ENCODE assay signal across 5 cellular contexts in the genomic region with DNA sequence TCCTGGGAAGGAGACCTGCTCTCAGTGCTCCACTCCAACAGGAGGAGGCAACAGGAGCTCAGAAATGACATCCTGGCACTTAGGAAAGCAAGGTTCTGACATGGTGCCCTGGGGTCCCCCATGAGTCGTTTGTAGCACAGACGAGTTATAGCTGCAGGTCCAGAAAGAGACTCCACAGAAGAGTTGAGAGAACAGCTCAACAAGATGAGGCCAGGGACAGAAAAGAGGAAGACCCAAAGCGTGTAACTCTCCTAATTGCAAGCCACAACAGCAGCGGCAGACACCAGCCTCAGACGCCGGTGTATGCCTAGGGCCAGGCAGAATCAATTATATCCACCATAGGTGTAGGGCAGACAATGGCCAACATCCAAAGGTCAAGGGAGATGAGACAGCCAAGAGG. TPM values are rescaled to one million over a fixed set of nuclear protein-coding genes. Genes with fewer than 3 reads are reported as not detected.
"Had no signal": no experiment of that assay in that cellular context is flagged by ENCODE, and none has a peak within 500 bp of the region (broad histone marks: within the 10 kb centered on the region; RNA-seq: fewer than 3 reads in every experiment).

No MANE protein-coding gene starts in this region.

RNA-seq across cellular contexts. Expression of gene ETDA, which starts 5.9 kb away (rescaled TPM):
- total RNA-seq: GM23338, H1, H9, HT-29 had no signal
- polyA plus RNA-seq: GM23338, H1, IgD-negative memory B cell had no signal
